15 cellular contexts compared by ENCODE assay signal in the genomic region with DNA sequence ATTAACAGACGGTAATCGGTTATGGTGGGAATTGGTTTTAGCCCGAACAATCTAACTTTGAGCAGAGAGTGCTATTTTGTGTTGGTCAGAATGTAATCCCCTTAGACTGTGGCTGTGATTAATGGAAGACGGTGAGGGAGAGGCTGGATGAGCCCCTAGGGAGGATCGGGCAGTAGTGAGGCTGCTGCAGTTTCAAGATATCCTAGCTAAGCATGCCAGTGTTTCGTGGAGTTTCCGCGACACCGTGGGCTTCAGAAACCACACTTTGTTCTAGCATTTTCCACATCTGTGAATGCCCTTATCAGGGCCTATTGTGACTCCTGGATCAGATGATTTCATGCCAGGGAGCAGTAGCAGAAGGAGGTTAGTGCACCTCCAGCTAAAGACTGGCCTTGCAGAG.
A peak's percentile ranks its signal among the peaks of the same experiment; 100 is the strongest.
DNase-seq lines count a peak whose midpoint lies in the region; ATAC-seq and TF ChIP-seq lines count a peak whose summit lies in the region.
"Had no signal": no experiment of that assay in that cellular context is flagged by ENCODE, and none has a peak within 500 bp of the region (broad histone marks: within the 10 kb centered on the region; RNA-seq: fewer than 3 reads in every experiment).

No MANE protein-coding gene starts in this region.

- no peak overlapping the region for H3K27ac Mint-ChIP-seq in osteocyte (ENCODE audit: unreplicated experiment)
- H3K27ac Mint-ChIP-seq: B cell; CD4-positive, alpha-beta T cell had no signal

- H3K4me1 Mint-ChIP-seq in osteocyte (ENCODE audit: unreplicated experiment), result peaks cover 18% of the 10 kb centered on the region
- H3K4me1 Mint-ChIP-seq: B cell had no signal

- POLR2A ChIA-PET in HEK293T (lab: Yijun Ruan, JAX), result no interaction called here

- no peaks in the 10 kb centered on the region for H3K36me3 Mint-ChIP-seq in osteocyte (ENCODE audit: unreplicated experiment)

- TF ChIP-seq POLR2A in esophagus muscularis mucosa (IDR thresholded peaks at IDR 0.05; ENCODE audit: low read depth), result no peak

- intact Hi-C loops in esophagus muscularis mucosa (cut with DNase I), result no loop called here

- WGBS in esophagus muscularis mucosa, result 89% methylated on average over 9 of the region's 9 CpGs

- H3K79me2 ChIP-seq in DND-41 (ENCODE audit: insufficient read depth, low read length), result no peaks in the 10 kb centered on the region

- no peaks in the 10 kb centered on the region for H3K9me3 Mint-ChIP-seq in osteocyte (ENCODE audit: unreplicated experiment)
- H3K9me3 Mint-ChIP-seq: CD4-positive, alpha-beta T cell had no signal

- TF ChIP-seq EP300 in esophagus muscularis mucosa (IDR thresholded peaks at IDR 0.05), result no peak

- ATAC-seq in DND-41 (ENCODE audit: insufficient read depth, low read depth) (no peak), HG03280 (IDR thresholded peaks at IDR 0.05; ENCODE audit: unreplicated experiment) (no peak), GM19035 (IDR thresholded peaks at IDR 0.05; ENCODE audit: unreplicated experiment) (no peak)

- no peaks in the 10 kb centered on the region for H3K27me3 Mint-ChIP-seq in osteocyte (ENCODE audit: unreplicated experiment)
- H3K27me3 Mint-ChIP-seq: B cell; CD4-positive, alpha-beta T cell had no signal

- H3K9ac ChIP-seq in DND-41 (ENCODE audit: low read depth, low read length), result no peak overlapping the region

- H4K20me1 ChIP-seq in DND-41 (ENCODE audit: insufficient read depth, low read length), result peaks cover 6% of the 10 kb centered on the region; the same call in 1 of the 2 replicates

- H2AFZ ChIP-seq in DND-41 (ENCODE audit: low read depth, low read length), result no peak overlapping the region

- H3K27me3 ChIP-seq in DND-41 (ENCODE audit: insufficient read depth, low read length, poor library complexity), result peaks cover 4% of the 10 kb centered on the region
- no peaks in the 10 kb centered on the region for H3K27me3 ChIP-seq in H7 (ENCODE audit: control insufficient read depth, insufficient read depth, low read length)
- H3K27me3 ChIP-seq in esophagus muscularis mucosa, result peaks cover 0 to 2% (median 0%) of the 10 kb centered on the region in 4 donors

- H3K27ac ChIP-seq in DND-41 (ENCODE audit: low read length) (no peak overlapping the region), esophagus muscularis mucosa (replicated peaks in 1 of 4) (no peak overlapping the region)

- H3K4me3 Mint-ChIP-seq in osteocyte (ENCODE audit: unreplicated experiment), result no peak overlapping the region
- H3K4me3 Mint-ChIP-seq: B cell; CD4-positive, alpha-beta T cell had no signal

- H3K4me1 ChIP-seq in DND-41 (ENCODE audit: insufficient read depth, low read length) (no peaks in the 10 kb centered on the region), esophagus muscularis mucosa (peaks cover 0 to 18% (median 0%) of the 10 kb centered on the region in 4 donors)

- H3K9me3 ChIP-seq in DND-41 (ENCODE audit: insufficient read depth, low read length, severe bottlenecking) (no peaks in the 10 kb centered on the region), esophagus muscularis mucosa (no peaks in the 10 kb centered on the region)
- H3K9me3 ChIP-seq: HAP-1 had no signal

- CTCF ChIA-PET in HEK293T (lab: Yijun Ruan, JAX), result no interaction called here

- TF ChIP-seq CTCF in DND-41 (IDR thresholded peaks at IDR 0.05; ENCODE audit: borderline replicate concordance, extremely low read depth, low read length, poor library complexity, severe bottlenecking) (no peak), esophagus muscularis mucosa (IDR thresholded peaks at IDR 0.05) (no peak), osteocyte (IDR thresholded peaks at IDR 0.05) (no peak)

- DNase-seq in DND-41 (peak; percentile 0), H7 (peak; percentile 34), esophagus muscularis mucosa (ENCODE audit: extremely low spot score) (peak; percentile 72), osteocyte (ENCODE audit: extremely low spot score, unreplicated experiment) (peak; percentile 48), HEK293T (ENCODE audit: extremely low spot score) (no peak)
- DNase-seq: C1 segment of cervical spinal cord; Calu3; CD4-positive, alpha-beta T cell; DMS 273 treated with DMSO at 0.1 percent for 48 hours; GOT3; IMR-90 had no signal

- H3K4me3 ChIP-seq in DND-41 (ENCODE audit: low read depth in 1 of 2, low read length in 2 of 2) (no peak overlapping the region), H7 (ENCODE audit: insufficient read depth, low read depth, low read length) (no peak overlapping the region), esophagus muscularis mucosa (no peak overlapping the region)
- H3K4me3 ChIP-seq: HAP-1 had no signal

- H3K36me3 ChIP-seq in DND-41 (ENCODE audit: insufficient read depth, low read length) (no peaks in the 10 kb centered on the region), H7 (replicated peaks; ENCODE audit: control insufficient read depth, insufficient read depth, low read length) (no peaks in the 10 kb centered on the region), esophagus muscularis mucosa (no peaks in the 10 kb centered on the region)
- H3K36me3 ChIP-seq: HAP-1 had no signal

- H3K4me2 ChIP-seq in DND-41 (ENCODE audit: insufficient read depth, low read length), result no peak overlapping the region

TF ChIP-seq in HEK293T, 16 proteins besides CTCF, POLR2A, EP300 and RAD21:
- TF ChIP-seq HDGF (IDR thresholded peaks at IDR 0.05; ENCODE audit: borderline replicate concordance), result no peak
- TF ChIP-seq FOXK2 (IDR thresholded peaks at IDR 0.05), result no peak
- TF ChIP-seq NFRKB (IDR thresholded peaks at IDR 0.05), result no peak
- TF ChIP-seq ARNT (IDR thresholded peaks at IDR 0.05), result no peak
